ENCODE assay signal across 2 cellular contexts in the genomic region with DNA sequence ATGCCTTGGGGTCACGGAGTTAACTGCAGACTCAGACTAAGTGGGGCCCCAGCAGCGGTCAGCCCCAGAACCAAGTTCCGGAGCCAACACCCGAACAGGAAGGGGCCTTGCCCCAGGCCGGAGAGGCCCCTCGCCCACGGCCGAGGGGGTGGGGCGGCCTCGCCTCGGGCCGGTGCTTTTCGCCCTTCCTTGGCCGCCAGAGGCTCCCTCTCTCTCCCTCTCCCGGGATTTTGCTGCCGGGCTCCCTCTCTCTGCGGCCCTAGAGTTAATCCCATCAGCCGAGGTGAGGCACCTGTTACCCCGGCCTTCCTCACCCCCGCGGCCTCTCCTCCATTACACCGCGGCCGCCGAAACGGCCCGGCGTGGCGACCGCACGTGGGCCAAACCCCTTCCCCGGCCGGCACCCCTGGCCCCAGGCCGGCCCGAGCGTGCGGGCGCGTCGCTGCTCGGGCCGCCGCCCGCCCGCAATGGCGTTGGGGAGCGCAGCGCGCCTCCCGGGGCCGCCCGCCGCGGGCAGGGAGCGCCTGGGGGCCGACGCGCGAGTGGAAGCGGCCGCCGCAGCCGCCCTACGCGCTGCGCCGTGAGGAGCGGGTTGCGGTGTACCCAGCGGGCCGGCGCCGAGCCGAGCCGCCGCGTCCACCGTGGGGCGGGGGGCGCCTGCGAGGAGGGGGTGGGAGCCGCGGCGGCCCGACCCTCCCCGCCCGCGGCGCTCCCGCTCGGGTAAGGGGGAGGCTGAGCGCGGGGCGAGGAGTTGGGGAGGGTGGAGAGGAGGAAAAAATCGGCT.
TF ChIP-seq lines count a peak whose summit lies in the region.

A gene (plus strand): TSS at position 175 of the 784 bp plus-strand sequence. CDS start 2,520 bp downstream, outside the sequence.

TF ChIP-seq in HEK293, 187 proteins besides CTCF, POLR2A, EP300 and RAD21 (continued from another document and continues in another):
- TF ChIP-seq, protein P1, sequence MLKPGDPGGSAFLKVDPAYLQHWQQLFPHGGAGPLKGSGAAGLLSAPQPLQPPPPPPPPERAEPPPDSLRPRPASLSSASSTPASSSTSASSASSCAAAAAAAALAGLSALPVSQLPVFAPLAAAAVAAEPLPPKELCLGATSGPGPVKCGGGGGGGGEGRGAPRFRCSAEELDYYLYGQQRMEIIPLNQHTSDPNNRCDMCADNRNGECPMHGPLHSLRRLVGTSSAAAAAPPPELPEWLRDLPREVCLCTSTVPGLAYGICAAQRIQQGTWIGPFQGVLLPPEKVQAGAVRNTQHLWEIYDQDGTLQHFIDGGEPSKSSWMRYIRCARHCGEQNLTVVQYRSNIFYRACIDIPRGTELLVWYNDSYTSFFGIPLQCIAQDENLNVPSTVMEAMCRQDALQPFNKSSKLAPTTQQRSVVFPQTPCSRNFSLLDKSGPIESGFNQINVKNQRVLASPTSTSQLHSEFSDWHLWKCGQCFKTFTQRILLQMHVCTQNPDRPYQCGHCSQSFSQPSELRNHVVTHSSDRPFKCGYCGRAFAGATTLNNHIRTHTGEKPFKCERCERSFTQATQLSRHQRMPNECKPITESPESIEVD (tag by site-specific recombination; IDR thresholded peaks at IDR 0.05) = no peak
- TF ChIP-seq, protein P2, sequence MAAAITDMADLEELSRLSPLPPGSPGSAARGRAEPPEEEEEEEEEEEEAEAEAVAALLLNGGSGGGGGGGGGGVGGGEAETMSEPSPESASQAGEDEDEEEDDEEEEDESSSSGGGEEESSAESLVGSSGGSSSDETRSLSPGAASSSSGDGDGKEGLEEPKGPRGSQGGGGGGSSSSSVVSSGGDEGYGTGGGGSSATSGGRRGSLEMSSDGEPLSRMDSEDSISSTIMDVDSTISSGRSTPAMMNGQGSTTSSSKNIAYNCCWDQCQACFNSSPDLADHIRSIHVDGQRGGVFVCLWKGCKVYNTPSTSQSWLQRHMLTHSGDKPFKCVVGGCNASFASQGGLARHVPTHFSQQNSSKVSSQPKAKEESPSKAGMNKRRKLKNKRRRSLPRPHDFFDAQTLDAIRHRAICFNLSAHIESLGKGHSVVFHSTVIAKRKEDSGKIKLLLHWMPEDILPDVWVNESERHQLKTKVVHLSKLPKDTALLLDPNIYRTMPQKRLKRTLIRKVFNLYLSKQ (tag by site-specific recombination; IDR thresholded peaks at IDR 0.05; ENCODE audit: borderline replicate concordance) = no peak
- TF ChIP-seq, protein P3, sequence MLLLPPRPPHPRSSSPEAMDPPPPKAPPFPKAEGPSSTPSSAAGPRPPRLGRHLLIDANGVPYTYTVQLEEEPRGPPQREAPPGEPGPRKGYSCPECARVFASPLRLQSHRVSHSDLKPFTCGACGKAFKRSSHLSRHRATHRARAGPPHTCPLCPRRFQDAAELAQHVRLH (tag by site-specific recombination; IDR thresholded peaks at IDR 0.05) = no peak
- peak; percentile 65; the same call in 1 of the 2 replicates for TF ChIP-seq ZNF2 (tag by site-specific recombination; IDR thresholded peaks at IDR 0.05)
- no peak for TF ChIP-seq ZNF792 (tag by site-specific recombination; IDR thresholded peaks at IDR 0.05)
- TF ChIP-seq TRIM28 (IDR thresholded peaks at IDR 0.05; ENCODE audit: borderline replicate concordance, low read length) = peak; percentile 57; the same call in 1 of the 2 replicates
- no peak for TF ChIP-seq ZNF658 (tag by site-specific recombination; IDR thresholded peaks at IDR 0.05)
- TF ChIP-seq, protein P4, sequence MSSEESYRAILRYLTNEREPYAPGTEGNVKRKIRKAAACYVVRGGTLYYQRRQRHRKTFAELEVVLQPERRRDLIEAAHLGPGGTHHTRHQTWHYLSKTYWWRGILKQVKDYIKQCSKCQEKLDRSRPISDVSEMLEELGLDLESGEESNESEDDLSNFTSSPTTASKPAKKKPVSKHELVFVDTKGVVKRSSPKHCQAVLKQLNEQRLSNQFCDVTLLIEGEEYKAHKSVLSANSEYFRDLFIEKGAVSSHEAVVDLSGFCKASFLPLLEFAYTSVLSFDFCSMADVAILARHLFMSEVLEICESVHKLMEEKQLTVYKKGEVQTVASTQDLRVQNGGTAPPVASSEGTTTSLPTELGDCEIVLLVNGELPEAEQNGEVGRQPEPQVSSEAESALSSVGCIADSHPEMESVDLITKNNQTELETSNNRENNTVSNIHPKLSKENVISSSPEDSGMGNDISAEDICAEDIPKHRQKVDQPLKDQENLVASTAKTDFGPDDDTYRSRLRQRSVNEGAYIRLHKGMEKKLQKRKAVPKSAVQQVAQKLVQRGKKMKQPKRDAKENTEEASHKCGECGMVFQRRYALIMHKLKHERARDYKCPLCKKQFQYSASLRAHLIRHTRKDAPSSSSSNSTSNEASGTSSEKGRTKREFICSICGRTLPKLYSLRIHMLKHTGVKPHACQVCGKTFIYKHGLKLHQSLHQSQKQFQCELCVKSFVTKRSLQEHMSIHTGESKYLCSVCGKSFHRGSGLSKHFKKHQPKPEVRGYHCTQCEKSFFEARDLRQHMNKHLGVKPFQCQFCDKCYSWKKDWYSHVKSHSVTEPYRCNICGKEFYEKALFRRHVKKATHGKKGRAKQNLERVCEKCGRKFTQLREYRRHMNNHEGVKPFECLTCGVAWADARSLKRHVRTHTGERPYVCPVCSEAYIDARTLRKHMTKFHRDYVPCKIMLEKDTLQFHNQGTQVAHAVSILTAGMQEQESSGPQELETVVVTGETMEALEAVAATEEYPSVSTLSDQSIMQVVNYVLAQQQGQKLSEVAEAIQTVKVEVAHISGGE (tag by site-specific recombination; conservative IDR thresholded peaks at IDR 0.05; ENCODE audit: low read depth) = 0 out of 2 replicates have a peak, but pooled peaks have one; percentile 18
- no peak for TF ChIP-seq ZNF202 (tag by site-specific recombination; IDR thresholded peaks at IDR 0.05; ENCODE audit: borderline replicate concordance)
- TF ChIP-seq OSR2 (tag by site-specific recombination; IDR thresholded peaks at IDR 0.05) = no peak
- no peak for TF ChIP-seq HOXA7 (CRISPR knock-in tag; IDR thresholded peaks at IDR 0.05; ENCODE audit: borderline replicate concordance)

TF ChIP-seq in HepG2, 621 proteins besides CTCF, POLR2A, EP300 and RAD21 (continued from another document and continues in another):
- TF ChIP-seq ZNF367 (CRISPR knock-in tag; IDR thresholded peaks at IDR 0.05; ENCODE audit: borderline replicate concordance) = no peak; the same call in 1 of the 2 replicates
- TF ChIP-seq, protein P5, sequence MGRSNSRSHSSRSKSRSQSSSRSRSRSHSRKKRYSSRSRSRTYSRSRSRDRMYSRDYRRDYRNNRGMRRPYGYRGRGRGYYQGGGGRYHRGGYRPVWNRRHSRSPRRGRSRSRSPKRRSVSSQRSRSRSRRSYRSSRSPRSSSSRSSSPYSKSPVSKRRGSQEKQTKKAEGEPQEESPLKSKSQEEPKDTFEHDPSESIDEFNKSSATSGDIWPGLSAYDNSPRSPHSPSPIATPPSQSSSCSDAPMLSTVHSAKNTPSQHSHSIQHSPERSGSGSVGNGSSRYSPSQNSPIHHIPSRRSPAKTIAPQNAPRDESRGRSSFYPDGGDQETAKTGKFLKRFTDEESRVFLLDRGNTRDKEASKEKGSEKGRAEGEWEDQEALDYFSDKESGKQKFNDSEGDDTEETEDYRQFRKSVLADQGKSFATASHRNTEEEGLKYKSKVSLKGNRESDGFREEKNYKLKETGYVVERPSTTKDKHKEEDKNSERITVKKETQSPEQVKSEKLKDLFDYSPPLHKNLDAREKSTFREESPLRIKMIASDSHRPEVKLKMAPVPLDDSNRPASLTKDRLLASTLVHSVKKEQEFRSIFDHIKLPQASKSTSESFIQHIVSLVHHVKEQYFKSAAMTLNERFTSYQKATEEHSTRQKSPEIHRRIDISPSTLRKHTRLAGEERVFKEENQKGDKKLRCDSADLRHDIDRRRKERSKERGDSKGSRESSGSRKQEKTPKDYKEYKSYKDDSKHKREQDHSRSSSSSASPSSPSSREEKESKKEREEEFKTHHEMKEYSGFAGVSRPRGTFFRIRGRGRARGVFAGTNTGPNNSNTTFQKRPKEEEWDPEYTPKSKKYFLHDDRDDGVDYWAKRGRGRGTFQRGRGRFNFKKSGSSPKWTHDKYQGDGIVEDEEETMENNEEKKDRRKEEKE (IDR thresholded peaks at IDR 0.05) = no peak
- TF ChIP-seq KLF11 (CRISPR knock-in tag; IDR thresholded peaks at IDR 0.05) = no peak
- TF ChIP-seq CCDC6 (CRISPR knock-in tag; IDR thresholded peaks at IDR 0.05) = no peak
- TF ChIP-seq, protein P6, sequence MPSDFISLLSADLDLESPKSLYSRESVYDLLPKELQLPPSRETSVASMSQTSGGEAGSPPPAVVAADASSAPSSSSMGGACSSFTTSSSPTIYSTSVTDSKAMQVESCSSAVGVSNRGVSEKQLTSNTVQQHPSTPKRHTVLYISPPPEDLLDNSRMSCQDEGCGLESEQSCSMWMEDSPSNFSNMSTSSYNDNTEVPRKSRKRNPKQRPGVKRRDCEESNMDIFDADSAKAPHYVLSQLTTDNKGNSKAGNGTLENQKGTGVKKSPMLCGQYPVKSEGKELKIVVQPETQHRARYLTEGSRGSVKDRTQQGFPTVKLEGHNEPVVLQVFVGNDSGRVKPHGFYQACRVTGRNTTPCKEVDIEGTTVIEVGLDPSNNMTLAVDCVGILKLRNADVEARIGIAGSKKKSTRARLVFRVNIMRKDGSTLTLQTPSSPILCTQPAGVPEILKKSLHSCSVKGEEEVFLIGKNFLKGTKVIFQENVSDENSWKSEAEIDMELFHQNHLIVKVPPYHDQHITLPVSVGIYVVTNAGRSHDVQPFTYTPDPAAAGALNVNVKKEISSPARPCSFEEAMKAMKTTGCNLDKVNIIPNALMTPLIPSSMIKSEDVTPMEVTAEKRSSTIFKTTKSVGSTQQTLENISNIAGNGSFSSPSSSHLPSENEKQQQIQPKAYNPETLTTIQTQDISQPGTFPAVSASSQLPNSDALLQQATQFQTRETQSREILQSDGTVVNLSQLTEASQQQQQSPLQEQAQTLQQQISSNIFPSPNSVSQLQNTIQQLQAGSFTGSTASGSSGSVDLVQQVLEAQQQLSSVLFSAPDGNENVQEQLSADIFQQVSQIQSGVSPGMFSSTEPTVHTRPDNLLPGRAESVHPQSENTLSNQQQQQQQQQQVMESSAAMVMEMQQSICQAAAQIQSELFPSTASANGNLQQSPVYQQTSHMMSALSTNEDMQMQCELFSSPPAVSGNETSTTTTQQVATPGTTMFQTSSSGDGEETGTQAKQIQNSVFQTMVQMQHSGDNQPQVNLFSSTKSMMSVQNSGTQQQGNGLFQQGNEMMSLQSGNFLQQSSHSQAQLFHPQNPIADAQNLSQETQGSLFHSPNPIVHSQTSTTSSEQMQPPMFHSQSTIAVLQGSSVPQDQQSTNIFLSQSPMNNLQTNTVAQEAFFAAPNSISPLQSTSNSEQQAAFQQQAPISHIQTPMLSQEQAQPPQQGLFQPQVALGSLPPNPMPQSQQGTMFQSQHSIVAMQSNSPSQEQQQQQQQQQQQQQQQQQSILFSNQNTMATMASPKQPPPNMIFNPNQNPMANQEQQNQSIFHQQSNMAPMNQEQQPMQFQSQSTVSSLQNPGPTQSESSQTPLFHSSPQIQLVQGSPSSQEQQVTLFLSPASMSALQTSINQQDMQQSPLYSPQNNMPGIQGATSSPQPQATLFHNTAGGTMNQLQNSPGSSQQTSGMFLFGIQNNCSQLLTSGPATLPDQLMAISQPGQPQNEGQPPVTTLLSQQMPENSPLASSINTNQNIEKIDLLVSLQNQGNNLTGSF (CRISPR knock-in tag; IDR thresholded peaks at IDR 0.05) = peak; percentile 70
- TF ChIP-seq RXRB (CRISPR knock-in tag; IDR thresholded peaks at IDR 0.05; ENCODE audit: borderline replicate concordance) = peak; percentile 51
- no peak for TF ChIP-seq KDM1A (CRISPR knock-in tag; IDR thresholded peaks at IDR 0.05)
- 0 out of 2 replicates have a peak, but pooled peaks have one; percentile 42 for TF ChIP-seq ZC3H4 (CRISPR knock-in tag; IDR thresholded peaks at IDR 0.05; ENCODE audit: borderline replicate concordance)
- TF ChIP-seq, protein P7, sequence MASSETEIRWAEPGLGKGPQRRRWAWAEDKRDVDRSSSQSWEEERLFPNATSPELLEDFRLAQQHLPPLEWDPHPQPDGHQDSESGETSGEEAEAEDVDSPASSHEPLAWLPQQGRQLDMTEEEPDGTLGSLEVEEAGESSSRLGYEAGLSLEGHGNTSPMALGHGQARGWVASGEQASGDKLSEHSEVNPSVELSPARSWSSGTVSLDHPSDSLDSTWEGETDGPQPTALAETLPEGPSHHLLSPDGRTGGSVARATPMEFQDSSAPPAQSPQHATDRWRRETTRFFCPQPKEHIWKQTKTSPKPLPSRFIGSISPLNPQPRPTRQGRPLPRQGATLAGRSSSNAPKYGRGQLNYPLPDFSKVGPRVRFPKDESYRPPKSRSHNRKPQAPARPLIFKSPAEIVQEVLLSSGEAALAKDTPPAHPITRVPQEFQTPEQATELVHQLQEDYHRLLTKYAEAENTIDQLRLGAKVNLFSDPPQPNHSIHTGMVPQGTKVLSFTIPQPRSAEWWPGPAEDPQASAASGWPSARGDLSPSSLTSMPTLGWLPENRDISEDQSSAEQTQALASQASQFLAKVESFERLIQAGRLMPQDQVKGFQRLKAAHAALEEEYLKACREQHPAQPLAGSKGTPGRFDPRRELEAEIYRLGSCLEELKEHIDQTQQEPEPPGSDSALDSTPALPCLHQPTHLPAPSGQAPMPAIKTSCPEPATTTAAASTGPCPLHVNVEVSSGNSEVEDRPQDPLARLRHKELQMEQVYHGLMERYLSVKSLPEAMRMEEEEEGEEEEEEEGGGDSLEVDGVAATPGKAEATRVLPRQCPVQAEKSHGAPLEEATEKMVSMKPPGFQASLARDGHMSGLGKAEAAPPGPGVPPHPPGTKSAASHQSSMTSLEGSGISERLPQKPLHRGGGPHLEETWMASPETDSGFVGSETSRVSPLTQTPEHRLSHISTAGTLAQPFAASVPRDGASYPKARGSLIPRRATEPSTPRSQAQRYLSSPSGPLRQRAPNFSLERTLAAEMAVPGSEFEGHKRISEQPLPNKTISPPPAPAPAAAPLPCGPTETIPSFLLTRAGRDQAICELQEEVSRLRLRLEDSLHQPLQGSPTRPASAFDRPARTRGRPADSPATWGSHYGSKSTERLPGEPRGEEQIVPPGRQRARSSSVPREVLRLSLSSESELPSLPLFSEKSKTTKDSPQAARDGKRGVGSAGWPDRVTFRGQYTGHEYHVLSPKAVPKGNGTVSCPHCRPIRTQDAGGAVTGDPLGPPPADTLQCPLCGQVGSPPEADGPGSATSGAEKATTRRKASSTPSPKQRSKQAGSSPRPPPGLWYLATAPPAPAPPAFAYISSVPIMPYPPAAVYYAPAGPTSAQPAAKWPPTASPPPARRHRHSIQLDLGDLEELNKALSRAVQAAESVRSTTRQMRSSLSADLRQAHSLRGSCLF (CRISPR knock-in tag; IDR thresholded peaks at IDR 0.05; ENCODE audit: borderline replicate concordance) = no peak
- no peak for TF ChIP-seq MEIS1 (CRISPR knock-in tag; IDR thresholded peaks at IDR 0.05; ENCODE audit: borderline replicate concordance)
- TF ChIP-seq NFE2L1 (CRISPR knock-in tag; IDR thresholded peaks at IDR 0.05; ENCODE audit: borderline replicate concordance) = no peak
- no peak for TF ChIP-seq CBX2 (IDR thresholded peaks at IDR 0.05; ENCODE audit: low read depth, low read length)
- TF ChIP-seq CBX2 (CRISPR knock-in tag; IDR thresholded peaks at IDR 0.05; ENCODE audit: low read depth) = no peak
- peak; percentile 47; the same call in 1 of the 2 replicates for TF ChIP-seq PHF20 (CRISPR knock-in tag; IDR thresholded peaks at IDR 0.05)
- TF ChIP-seq MEF2D (CRISPR knock-in tag; IDR thresholded peaks at IDR 0.05) = no peak
- TF ChIP-seq, protein P8, sequence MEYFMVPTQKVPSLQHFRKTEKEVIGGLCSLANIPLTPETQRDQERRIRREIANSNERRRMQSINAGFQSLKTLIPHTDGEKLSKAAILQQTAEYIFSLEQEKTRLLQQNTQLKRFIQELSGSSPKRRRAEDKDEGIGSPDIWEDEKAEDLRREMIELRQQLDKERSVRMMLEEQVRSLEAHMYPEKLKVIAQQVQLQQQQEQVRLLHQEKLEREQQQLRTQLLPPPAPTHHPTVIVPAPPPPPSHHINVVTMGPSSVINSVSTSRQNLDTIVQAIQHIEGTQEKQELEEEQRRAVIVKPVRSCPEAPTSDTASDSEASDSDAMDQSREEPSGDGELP (IDR thresholded peaks at IDR 0.05; ENCODE audit: borderline replicate concordance, low read depth) = no peak
- peak; percentile 63; the same call in 1 of the 2 replicates for TF ChIP-seq TAF1 (CRISPR knock-in tag; IDR thresholded peaks at IDR 0.05)
- no peak for TF ChIP-seq EHMT2 (IDR thresholded peaks at IDR 0.05; ENCODE audit: borderline replicate concordance, low read depth, low read length)
- TF ChIP-seq MAFF (IDR thresholded peaks at IDR 0.05; ENCODE audit: low read depth, low read length) = no peak
- no peak for TF ChIP-seq MTA3 (CRISPR knock-in tag; IDR thresholded peaks at IDR 0.05)
- TF ChIP-seq KDM5A (IDR thresholded peaks at IDR 0.05; ENCODE audit: borderline replicate concordance, low read length) = no peak
